ENCODE assay signal across 9 cellular contexts in the genomic region with DNA sequence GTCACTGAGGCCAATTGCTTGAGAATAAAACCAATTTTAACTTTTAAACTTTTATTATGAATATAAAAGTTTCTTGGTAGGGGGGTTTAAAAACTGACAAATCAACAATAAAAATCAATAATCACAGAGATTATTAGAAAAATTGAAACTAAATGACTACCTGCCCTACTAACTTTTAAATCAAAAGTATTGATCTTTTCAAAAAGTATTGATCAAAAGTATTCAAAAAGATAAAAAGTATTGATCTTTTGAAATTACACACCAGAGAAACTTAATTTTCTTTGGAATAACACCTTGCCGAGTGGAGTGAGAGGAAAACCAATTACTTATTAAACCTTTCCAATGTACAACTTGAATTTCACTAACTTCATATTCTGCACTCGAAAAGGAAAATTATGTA. TPM values are rescaled to one million over a fixed set of nuclear protein-coding genes. Genes with fewer than 3 reads are reported as not detected.
A peak's percentile ranks its signal among the peaks of the same experiment; 100 is the strongest.
DNase-seq lines count a peak whose midpoint lies in the region; FAIRE-seq and TF ChIP-seq lines count a peak whose summit lies in the region.
"Had no signal": no experiment of that assay in that cellular context is flagged by ENCODE, and none has a peak within 500 bp of the region (broad histone marks: within the 10 kb centered on the region; RNA-seq: fewer than 3 reads in every experiment).

No MANE protein-coding gene starts in this region.

- peaks cover 33% of the 10 kb centered on the region for H3K4me1 ChIP-seq in HUES64 (ENCODE audit: insufficient read depth, low read length)
- peaks cover 8% of the 10 kb centered on the region for H3K4me1 ChIP-seq in mucosa of stomach (ENCODE audit: control insufficient read depth, insufficient read depth, low read length)
- peaks cover 41 to 60% of the 10 kb centered on the region in 2 donors for H3K4me1 ChIP-seq in adrenal gland (replicated peaks in 1 of 2)

- CTCF ChIA-PET in AG04449 (lab: Yijun Ruan, JAX) = interaction anchor here (0.9 to 1.8 kb wide), 8 partner anchors 18 to 81 kb away, joined by 3 to 8 read pairs (median 4); no protein-coding TSS in a partner anchor

- FAIRE-seq in D721Med (lab: Jason Lieb, UNC) = no peak

- TF ChIP-seq CTCF in AG04449 (IDR thresholded peaks at IDR 0.05; ENCODE audit: insufficient read depth, low read length, missing control alignments) (no peak), cardiac fibroblast (IDR thresholded peaks at IDR 0.05; ENCODE audit: low read depth, low read length) (no peak), D721Med (IDR thresholded peaks at IDR 0.05; ENCODE audit: insufficient read depth, missing control alignments) (no peak), adrenal gland (IDR thresholded peaks at IDR 0.05) (no peak)

- DNase-seq in AG04449 (ENCODE audit: low read depth, low spot score) (no peak), cardiac fibroblast (ENCODE audit: low read depth in 2 of 2) (no peak), NCI-H146 (lab: John Stamatoyannopoulos, UW) (no peak), D721Med (ENCODE audit: insufficient read length, low spot score) (no peak), islet precursor cell (no peak), adrenal gland (no peak)
- DNase-seq: T-helper 9 cell had no signal

- intact Hi-C loops in adrenal gland (cut with DNase I) = loop anchor here in 1 of 2 donors (5.0 kb wide), 1 partner anchor 59 kb away; no protein-coding TSS in a partner anchor

- H3K27ac ChIP-seq in HUES64 (ENCODE audit: low read depth, low read length) (no peak overlapping the region), adrenal gland (peak overlapping the region in 2 of 5 donors; percentile 93 to 94)

- H3K36me3 ChIP-seq in HUES64 (ENCODE audit: insufficient read depth, low read length) = peaks cover 41% of the 10 kb centered on the region
- H3K36me3 ChIP-seq in mucosa of stomach (ENCODE audit: control insufficient read depth, insufficient read depth, low read length) = no peaks in the 10 kb centered on the region
- H3K36me3 ChIP-seq in adrenal gland (replicated peaks in 1 of 2) = peaks cover 0 to 4% of the 10 kb centered on the region in 2 donors

- H3K9me3 ChIP-seq in HUES64 (ENCODE audit: insufficient read depth, low read depth, low read length) = no peaks in the 10 kb centered on the region
- no peaks in the 10 kb centered on the region for H3K9me3 ChIP-seq in mucosa of stomach (ENCODE audit: control insufficient read depth, low read length)
- no peaks in the 10 kb centered on the region for H3K9me3 ChIP-seq in adrenal gland (replicated peaks in 1 of 3)

- H3K27me3 ChIP-seq in HUES64 (ENCODE audit: insufficient read depth, low read length) (no peaks in the 10 kb centered on the region; the same call in 1 of the 2 replicates), mucosa of stomach (ENCODE audit: control insufficient read depth, insufficient read depth, low read length) (no peaks in the 10 kb centered on the region), adrenal gland (no peaks in the 10 kb centered on the region)

- TF ChIP-seq POLR2A in adrenal gland (IDR thresholded peaks at IDR 0.05) = no peak

- H3K9ac ChIP-seq in HUES64 (ENCODE audit: low read depth, low read length) (no peak overlapping the region), mucosa of stomach (ENCODE audit: low read length) (peak overlapping the region; percentile 91)

- WGBS in HUES64 = no CpG with 5 or more reads among the region's 2 CpGs
- 31 to 41% (median 37%) methylated on average over 2 of the region's 2 CpGs for WGBS in adrenal gland, 4 donors

- POLR2A ChIA-PET in AG04449 (lab: Yijun Ruan, JAX) = no interaction called here

- H3K4me3 ChIP-seq in AG04449 (ENCODE audit: low read depth, low read length) (peak overlapping the region; percentile 93), HUES64 (ENCODE audit: low read length) (peak overlapping the region; percentile 78), cardiac fibroblast (replicated peaks in 1 of 2; ENCODE audit: low read depth in 2 of 2, low read length in 2 of 2) (peak overlapping the region; percentile 94 to 97), mucosa of stomach (ENCODE audit: low read length) (peak overlapping the region; percentile 88), adrenal gland (peak overlapping the region in 2 of 4 donors; percentile 97 to 98)

RNA-seq across cellular contexts. Expression of a gene that starts 2.2 kb away (rescaled TPM):
- 8.1 TPM for polyA plus RNA-seq in HUES64 (2013, experiment 1 of 2)
- 12.4 TPM for polyA plus RNA-seq in HUES64 (2013, experiment 2 of 2)
- total RNA-seq in adrenal gland = 10 to 100 TPM; 22.1 to 82.6 (median 48.6) TPM
- 10 to 100 TPM in 1 of 3 donors, 1 to 10 TPM in 2; 4.6 to 49.6 (median 6.4) TPM for polyA plus RNA-seq in adrenal gland
